In the genomic region with DNA sequence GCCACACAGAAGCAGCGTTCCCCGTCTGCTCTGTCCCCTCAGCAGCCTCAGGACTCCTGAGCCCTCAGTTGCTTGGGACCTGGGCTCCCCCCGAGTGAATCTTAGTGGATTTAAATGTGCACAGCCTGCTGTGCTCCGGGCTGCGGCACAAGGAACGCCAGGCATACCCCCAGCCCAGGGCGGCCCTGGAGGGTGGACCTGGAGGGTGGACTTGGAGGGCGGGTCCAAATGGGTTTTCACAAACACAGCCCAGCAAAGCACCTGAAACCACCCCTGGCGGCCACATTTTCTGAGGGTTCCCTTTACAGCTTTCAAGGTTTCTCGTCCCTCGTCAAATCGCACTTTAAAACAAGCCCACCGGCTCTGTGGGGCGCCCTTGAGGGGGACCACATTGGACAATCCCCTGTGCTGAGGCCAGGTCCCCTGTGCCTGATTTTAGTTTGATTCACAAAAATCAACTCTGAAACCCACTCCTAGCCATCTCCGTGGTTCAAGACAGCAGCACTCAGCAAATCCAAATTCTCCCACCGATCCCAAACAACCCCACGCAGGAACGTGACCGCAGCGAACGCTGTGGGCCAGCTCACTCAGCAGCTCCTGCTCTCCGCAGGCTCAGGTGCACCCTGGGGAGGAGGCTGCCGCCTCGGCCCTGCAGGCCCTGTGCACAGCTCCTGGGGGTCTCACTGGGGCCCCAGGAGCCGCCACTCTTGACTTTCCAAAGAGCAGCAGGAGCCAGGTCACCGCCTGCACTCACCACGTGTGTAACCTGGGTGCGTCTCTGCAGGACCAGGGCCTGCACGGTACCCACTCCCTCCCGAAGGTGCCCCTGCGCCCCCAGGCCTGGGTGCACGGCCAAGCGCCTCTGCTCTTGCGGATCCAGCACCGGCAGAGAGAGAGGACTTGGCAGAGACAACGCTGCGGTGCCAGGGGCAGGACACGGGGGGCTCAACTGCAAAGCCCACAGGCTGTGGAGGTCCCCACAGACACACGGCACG, we compare ENCODE assay signal across 43 cellular contexts. TPM values are rescaled to one million over a fixed set of nuclear protein-coding genes. Genes with fewer than 3 reads are reported as not detected.
"Had no signal": no experiment of that assay in that cellular context is flagged by ENCODE, and none has a peak within 500 bp of the region (broad histone marks: within the 10 kb centered on the region; RNA-seq: fewer than 3 reads in every experiment).

No MANE protein-coding gene starts in this region.

- H3K4me1 Mint-ChIP-seq: brain, WTC11 had no signal

- H3K4me3 ChIP-seq: ascending aorta, cardiac muscle cell had no signal

- H3K9me3 Mint-ChIP-seq: activated CD4-positive, alpha-beta memory T cell treated with anti-CD3 and anti-CD28 coated beads for 36 hours; activated CD4-positive, alpha-beta T cell treated with anti-CD3 and anti-CD28 coated beads, Interleukin-2, amount 10 ng/mL, durations not matched to agents 24 days and 14 days; activated naive CD4-positive, alpha-beta T cell treated with anti-CD3 and anti-CD28 coated beads, Interleukin-2, amount 10 ng/mL, durations not matched to agents 7 days and 5 days; activated naive CD4-positive, alpha-beta T cell treated with anti-CD3 and anti-CD28 coated beads, Interleukin-2, amount 50 U/mL, for 24 hours; activated naive CD8-positive, alpha-beta T cell treated with anti-CD3 and anti-CD28 coated beads, Interleukin-2, amount 50 U/mL, for 24 hours; activated T-cell treated with anti-CD3 and anti-CD28 coated beads, Interleukin-2, amount 50 U/mL, for 4 hours; activated T-cell treated with anti-CD3 and anti-CD28 coated beads, Interleukin-2, amount 50 U/mL, for 72 hours; activated T-helper 1 cell treated with anti-CD3 and anti-CD28 coated beads, Interleukin-12 subunit alpha, Interleukin-12 subunit beta, Interleukin-2, Interleukin-4 antibody, amounts not matched to agents 30 ng/mL and 10 ng/mL and 1 ng/mL, durations not matched to agents 14 hours and 24 hours and 36 hours; activated T-helper 17 cell treated with anti-CD3 and anti-CD28 coated beads, Interleukin-2, amount 50 U/mL, for 72 hours; central memory CD8-positive, alpha-beta T cell; T-helper 1 cell treated with Interleukin-12 subunit alpha and Interleukin-12 subunit beta and Interleukin-4 antibody, amounts not matched to agents 30 μg/mL and 1 μg/mL, for 36 hours; T-helper 2 cell treated with Interferon-gamma antibody and Interleukin-4, amounts not matched to agents 5 μg/mL and 100 μg/mL, for 36 hours had no signal

- H3K36me3 ChIP-seq: ascending aorta, cardiac muscle cell had no signal

- H3K4me3 Mint-ChIP-seq: activated CD4-positive, alpha-beta memory T cell treated with anti-CD3 and anti-CD28 coated beads for 36 hours; activated CD4-positive, alpha-beta T cell treated with anti-CD3 and anti-CD28 coated beads, Interleukin-2, amount 10 ng/mL, durations not matched to agents 24 days and 14 days; activated CD8-positive, alpha-beta T cell treated with anti-CD3 and anti-CD28 coated beads for 36 hours; activated naive CD4-positive, alpha-beta T cell treated with anti-CD3 and anti-CD28 coated beads, Interleukin-2, amount 10 ng/mL, durations not matched to agents 7 days and 5 days; activated naive CD4-positive, alpha-beta T cell treated with anti-CD3 and anti-CD28 coated beads, Interleukin-2, amount 50 U/mL, for 24 hours; activated naive CD8-positive, alpha-beta T cell; activated naive CD8-positive, alpha-beta T cell treated with anti-CD3 and anti-CD28 coated beads, Interleukin-2, amount 10 ng/mL, durations not matched to agents 7 days and 5 days; activated naive CD8-positive, alpha-beta T cell treated with anti-CD3 and anti-CD28 coated beads, Interleukin-2, amount 50 U/mL, for 24 hours; activated T-cell treated with anti-CD3 and anti-CD28 coated beads, Interleukin-2, amount 50 U/mL, for 4 hours; activated T-cell treated with anti-CD3 and anti-CD28 coated beads, Interleukin-2, amount 50 U/mL, for 72 hours; activated T-helper 1 cell treated with anti-CD3 and anti-CD28 coated beads, Interleukin-12 subunit alpha, Interleukin-12 subunit beta, Interleukin-2, Interleukin-4 antibody, amounts not matched to agents 30 ng/mL and 10 ng/mL and 1 ng/mL, durations not matched to agents 14 hours and 24 hours and 36 hours; activated T-helper 17 cell treated with anti-CD3 and anti-CD28 coated beads, Interleukin-2, amount 50 U/mL, for 72 hours; brain; central memory CD8-positive, alpha-beta T cell; T-helper 1 cell treated with Interleukin-12 subunit alpha and Interleukin-12 subunit beta and Interleukin-4 antibody, amounts not matched to agents 30 μg/mL and 1 μg/mL, for 36 hours; T-helper 2 cell treated with Interferon-gamma antibody and Interleukin-4, amounts not matched to agents 5 μg/mL and 100 μg/mL, for 36 hours; WTC11 had no signal

- H3K27ac ChIP-seq: ascending aorta, cardiac muscle cell, VCaP had no signal

- ATAC-seq: activated CD4-positive, CD25-positive, alpha-beta regulatory T cell treated with anti-CD3 and anti-CD28 coated beads, Interleukin-2, amount 50 U/mL, for 24 hours; activated CD8-positive, alpha-beta T cell treated with anti-CD3 and anti-CD28 coated beads for 36 hours; activated naive CD8-positive, alpha-beta T cell treated with anti-CD3 and anti-CD28 coated beads, Interleukin-2, amount 50 U/mL, for 24 hours; activated T-cell treated with anti-CD3 and anti-CD28 coated beads, Interleukin-2, amount 50 U/mL, for 4 hours; activated T-cell treated with anti-CD3 and anti-CD28 coated beads, Interleukin-2, amount 50 U/mL, for 72 hours; activated T-helper 17 cell treated with anti-CD3 and anti-CD28 coated beads, Interleukin-2, amount 50 U/mL, for 72 hours; WTC11 had no signal

- H3K27ac Mint-ChIP-seq: activated CD4-positive, alpha-beta memory T cell treated with anti-CD3 and anti-CD28 coated beads for 36 hours; activated CD4-positive, alpha-beta T cell treated with anti-CD3 and anti-CD28 coated beads, Interleukin-2, amount 10 ng/mL, durations not matched to agents 24 days and 14 days; activated CD8-positive, alpha-beta T cell treated with anti-CD3 and anti-CD28 coated beads for 36 hours; activated naive CD4-positive, alpha-beta T cell treated with anti-CD3 and anti-CD28 coated beads, Interleukin-2, amount 10 ng/mL, durations not matched to agents 7 days and 5 days; activated naive CD4-positive, alpha-beta T cell treated with anti-CD3 and anti-CD28 coated beads, Interleukin-2, amount 50 U/mL, for 24 hours; activated naive CD8-positive, alpha-beta T cell; activated naive CD8-positive, alpha-beta T cell treated with anti-CD3 and anti-CD28 coated beads, Interleukin-2, amount 10 ng/mL, durations not matched to agents 7 days and 5 days; activated naive CD8-positive, alpha-beta T cell treated with anti-CD3 and anti-CD28 coated beads, Interleukin-2, amount 50 U/mL, for 24 hours; activated T-cell treated with anti-CD3 and anti-CD28 coated beads, Interleukin-2, amount 50 U/mL, for 72 hours; activated T-helper 1 cell treated with anti-CD3 and anti-CD28 coated beads, Interleukin-12 subunit alpha, Interleukin-12 subunit beta, Interleukin-2, Interleukin-4 antibody, amounts not matched to agents 30 ng/mL and 10 ng/mL and 1 ng/mL, durations not matched to agents 14 hours and 24 hours and 36 hours; activated T-helper 17 cell treated with anti-CD3 and anti-CD28 coated beads, Interleukin-2, amount 50 U/mL, for 72 hours; brain; T-helper 1 cell treated with Interleukin-12 subunit alpha and Interleukin-12 subunit beta and Interleukin-4 antibody, amounts not matched to agents 30 μg/mL and 1 μg/mL, for 36 hours; T-helper 2 cell treated with Interferon-gamma antibody and Interleukin-4, amounts not matched to agents 5 μg/mL and 100 μg/mL, for 36 hours; WTC11 had no signal

- DNase-seq: activated CD4-positive, alpha-beta memory T cell treated with anti-CD3 and anti-CD28 coated beads for 36 hours; activated CD4-positive, alpha-beta T cell treated with anti-CD3 and anti-CD28 coated beads for 1 hour; activated CD4-positive, alpha-beta T cell treated with anti-CD3 and anti-CD28 coated beads for 4 hours; activated CD4-positive, alpha-beta T cell treated with anti-CD3 and anti-CD28 coated beads, Interleukin-2, amount 10 ng/mL, durations not matched to agents 24 days and 14 days; activated CD4-positive, alpha-beta T cell treated with anti-CD3 and anti-CD28 coated beads, Interleukin-2, amount 50 U/mL, for 1 hour; activated CD4-positive, alpha-beta T cell treated with anti-CD3 and anti-CD28 coated beads, Interleukin-2, amount 50 U/mL, for 4 hours; activated CD4-positive, CD25-positive, alpha-beta regulatory T cell; activated CD8-positive, alpha-beta memory T cell treated with anti-CD3 and anti-CD28 coated beads, Interleukin-2, amount 50 U/mL, for 4 hours; activated CD8-positive, alpha-beta T cell treated with anti-CD3 and anti-CD28 coated beads for 36 hours; activated effector memory CD4-positive, alpha-beta T cell treated with anti-CD3 and anti-CD28 coated beads, Interleukin-2, amount 50 U/mL, for 16 hours; activated naive CD4-positive, alpha-beta T cell treated with anti-CD3 and anti-CD28 coated beads, Interleukin-2, amount 10 ng/mL, durations not matched to agents 7 days and 5 days; activated naive CD4-positive, alpha-beta T cell treated with Interleukin-2 at 50 U/mL for 16 hours; activated naive CD8-positive, alpha-beta T cell treated with anti-CD3 and anti-CD28 coated beads, Interleukin-2, amount 10 ng/mL, durations not matched to agents 7 days and 5 days; activated naive CD8-positive, alpha-beta T cell treated with anti-CD3 and anti-CD28 coated beads, Interleukin-2, amount 50 U/mL, for 24 hours; activated T-cell treated with anti-CD3 and anti-CD28 coated beads for 4 hours; activated T-cell treated with anti-CD3 and anti-CD28 coated beads, Interleukin-2, amount 50 U/mL, for 1 hour; activated T-cell treated with anti-CD3 and anti-CD28 coated beads, Interleukin-2, amount 50 U/mL, for 4 hours; activated T-cell treated with anti-CD3 and anti-CD28 coated beads, Interleukin-2, amount 50 U/mL, for 72 hours; amygdala; anterior cingulate cortex; caudate nucleus; cerebellar nuclear complex; T-helper 1 cell; T-helper 2 cell; T-helper 9 cell had no signal

- H3K36me3 Mint-ChIP-seq: activated CD4-positive, alpha-beta memory T cell treated with anti-CD3 and anti-CD28 coated beads for 36 hours; activated naive CD4-positive, alpha-beta T cell treated with anti-CD3 and anti-CD28 coated beads, Interleukin-2, amount 50 U/mL, for 24 hours; brain had no signal

- H3K27me3 ChIP-seq: ascending aorta, cardiac muscle cell had no signal

- FAIRE-seq: bronchial epithelial cell, TTC549 had no signal

- H3K4me1 ChIP-seq: ascending aorta had no signal

- H3K27me3 Mint-ChIP-seq: activated CD4-positive, alpha-beta memory T cell treated with anti-CD3 and anti-CD28 coated beads for 36 hours; activated CD8-positive, alpha-beta T cell treated with anti-CD3 and anti-CD28 coated beads for 36 hours; activated naive CD4-positive, alpha-beta T cell treated with anti-CD3 and anti-CD28 coated beads, Interleukin-2, amount 50 U/mL, for 24 hours; activated naive CD8-positive, alpha-beta T cell; activated naive CD8-positive, alpha-beta T cell treated with anti-CD3 and anti-CD28 coated beads, Interleukin-2, amount 50 U/mL, for 24 hours; activated T-helper 17 cell treated with anti-CD3 and anti-CD28 coated beads, Interleukin-2, amount 50 U/mL, for 72 hours; central memory CD8-positive, alpha-beta T cell had no signal

RNA-seq across cellular contexts. Expression of a gene that starts 29.1 kb away (rescaled TPM):
- total RNA-seq: ascending aorta, bronchial epithelial cell, chondrocyte had no signal
- polyA plus RNA-seq: cardiac muscle cell had no signal

RNA-seq across cellular contexts. Expression of a gene that starts 40.6 kb away (rescaled TPM):
- total RNA-seq: activated CD4-positive, alpha-beta memory T cell treated with anti-CD3 and anti-CD28 coated beads for 36 hours; activated CD4-positive, alpha-beta T cell treated with anti-CD3 and anti-CD28 coated beads, Interleukin-2, amount 10 ng/mL, durations not matched to agents 24 days and 14 days; activated CD8-positive, alpha-beta memory T cell treated with anti-CD3 and anti-CD28 coated beads for 36 hours; activated CD8-positive, alpha-beta T cell treated with anti-CD3 and anti-CD28 coated beads for 36 hours; activated naive CD8-positive, alpha-beta T cell treated with anti-CD3 and anti-CD28 coated beads, Interleukin-2, amount 10 ng/mL, durations not matched to agents 7 days and 5 days; activated T-cell treated with anti-CD3 and anti-CD28 coated beads, Interleukin-2, amount 50 U/mL, for 4 hours; activated T-cell treated with anti-CD3 and anti-CD28 coated beads, Interleukin-2, amount 50 U/mL, for 72 hours; activated T-helper 1 cell treated with anti-CD3 and anti-CD28 coated beads, Interleukin-12 subunit alpha, Interleukin-12 subunit beta, Interleukin-2, Interleukin-4 antibody, amounts not matched to agents 30 ng/mL and 10 ng/mL and 1 ng/mL, durations not matched to agents 14 hours and 24 hours and 36 hours; activated T-helper 17 cell treated with anti-CD3 and anti-CD28 coated beads, Interleukin-2, amount 50 U/mL, for 72 hours; ascending aorta; bronchial epithelial cell; cardiac muscle cell; chondrocyte; WTC11 had no signal
- polyA plus RNA-seq: adipose tissue, cardiac muscle cell had no signal
